Comparison of ENCODE assay signal across 1 cellular context in genomic region chr20:56808119-56808725, GRCh38.
TF ChIP-seq lines count a peak whose summit lies in the region.

No MANE protein-coding gene starts in this region.

TF ChIP-seq in SK-N-SH treated with all-trans-retinoic acid at 6 μM for 48 hours, 23 proteins besides CTCF, POLR2A, EP300 and RAD21:
- TF ChIP-seq, protein P1, sequence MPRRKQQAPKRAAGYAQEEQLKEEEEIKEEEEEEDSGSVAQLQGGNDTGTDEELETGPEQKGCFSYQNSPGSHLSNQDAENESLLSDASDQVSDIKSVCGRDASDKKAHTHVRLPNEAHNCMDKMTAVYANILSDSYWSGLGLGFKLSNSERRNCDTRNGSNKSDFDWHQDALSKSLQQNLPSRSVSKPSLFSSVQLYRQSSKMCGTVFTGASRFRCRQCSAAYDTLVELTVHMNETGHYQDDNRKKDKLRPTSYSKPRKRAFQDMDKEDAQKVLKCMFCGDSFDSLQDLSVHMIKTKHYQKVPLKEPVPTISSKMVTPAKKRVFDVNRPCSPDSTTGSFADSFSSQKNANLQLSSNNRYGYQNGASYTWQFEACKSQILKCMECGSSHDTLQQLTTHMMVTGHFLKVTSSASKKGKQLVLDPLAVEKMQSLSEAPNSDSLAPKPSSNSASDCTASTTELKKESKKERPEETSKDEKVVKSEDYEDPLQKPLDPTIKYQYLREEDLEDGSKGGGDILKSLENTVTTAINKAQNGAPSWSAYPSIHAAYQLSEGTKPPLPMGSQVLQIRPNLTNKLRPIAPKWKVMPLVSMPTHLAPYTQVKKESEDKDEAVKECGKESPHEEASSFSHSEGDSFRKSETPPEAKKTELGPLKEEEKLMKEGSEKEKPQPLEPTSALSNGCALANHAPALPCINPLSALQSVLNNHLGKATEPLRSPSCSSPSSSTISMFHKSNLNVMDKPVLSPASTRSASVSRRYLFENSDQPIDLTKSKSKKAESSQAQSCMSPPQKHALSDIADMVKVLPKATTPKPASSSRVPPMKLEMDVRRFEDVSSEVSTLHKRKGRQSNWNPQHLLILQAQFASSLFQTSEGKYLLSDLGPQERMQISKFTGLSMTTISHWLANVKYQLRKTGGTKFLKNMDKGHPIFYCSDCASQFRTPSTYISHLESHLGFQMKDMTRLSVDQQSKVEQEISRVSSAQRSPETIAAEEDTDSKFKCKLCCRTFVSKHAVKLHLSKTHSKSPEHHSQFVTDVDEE (CRISPR knock-in tag; IDR thresholded peaks at IDR 0.05) = no peak
- TF ChIP-seq, protein P2, sequence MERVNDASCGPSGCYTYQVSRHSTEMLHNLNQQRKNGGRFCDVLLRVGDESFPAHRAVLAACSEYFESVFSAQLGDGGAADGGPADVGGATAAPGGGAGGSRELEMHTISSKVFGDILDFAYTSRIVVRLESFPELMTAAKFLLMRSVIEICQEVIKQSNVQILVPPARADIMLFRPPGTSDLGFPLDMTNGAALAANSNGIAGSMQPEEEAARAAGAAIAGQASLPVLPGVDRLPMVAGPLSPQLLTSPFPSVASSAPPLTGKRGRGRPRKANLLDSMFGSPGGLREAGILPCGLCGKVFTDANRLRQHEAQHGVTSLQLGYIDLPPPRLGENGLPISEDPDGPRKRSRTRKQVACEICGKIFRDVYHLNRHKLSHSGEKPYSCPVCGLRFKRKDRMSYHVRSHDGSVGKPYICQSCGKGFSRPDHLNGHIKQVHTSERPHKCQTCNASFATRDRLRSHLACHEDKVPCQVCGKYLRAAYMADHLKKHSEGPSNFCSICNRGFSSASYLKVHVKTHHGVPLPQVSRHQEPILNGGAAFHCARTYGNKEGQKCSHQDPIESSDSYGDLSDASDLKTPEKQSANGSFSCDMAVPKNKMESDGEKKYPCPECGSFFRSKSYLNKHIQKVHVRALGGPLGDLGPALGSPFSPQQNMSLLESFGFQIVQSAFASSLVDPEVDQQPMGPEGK (CRISPR knock-in tag; IDR thresholded peaks at IDR 0.05; ENCODE audit: borderline replicate concordance) = no peak
- TF ChIP-seq TOX (CRISPR knock-in tag; IDR thresholded peaks at IDR 0.05; ENCODE audit: borderline replicate concordance) (no peak), ZNF565 (CRISPR knock-in tag; conservative IDR thresholded peaks at IDR 0.05; ENCODE audit: low read depth) (no peak), ESRRG (CRISPR knock-in tag; IDR thresholded peaks at IDR 0.05) (no peak), ISL1 (CRISPR knock-in tag; IDR thresholded peaks at IDR 0.05) (no peak), ZNF70 (CRISPR knock-in tag; IDR thresholded peaks at IDR 0.05) (no peak)
